ENCODE assay signal across 15 cellular contexts in genomic region chr14:92942976-92943710, GRCh38. TPM values are rescaled to one million over a fixed set of nuclear protein-coding genes. Genes with fewer than 3 reads are reported as not detected.
DNase-seq lines count a peak whose midpoint lies in the region; ATAC-seq and TF ChIP-seq lines count a peak whose summit lies in the region.
"Had no signal": no experiment of that assay in that cellular context is flagged by ENCODE, and none has a peak within 500 bp of the region (broad histone marks: within the 10 kb centered on the region; RNA-seq: fewer than 3 reads in every experiment).

No MANE protein-coding gene starts in this region.

- H3K9ac ChIP-seq in trophoblast cell (ENCODE audit: low read length): no peak overlapping the region
- H3K9ac ChIP-seq: GM23248 had no signal

- H3K4me3 ChIP-seq in right cardiac atrium (ENCODE audit: low read length) (no peak overlapping the region), right atrium auricular region (no peak overlapping the region), SJCRH30 (no peak overlapping the region), trophoblast cell (ENCODE audit: low read depth, low read length) (no peak overlapping the region)
- H3K4me3 ChIP-seq: GM23248, HAP-1 had no signal

- TF ChIP-seq CTCF in right atrium auricular region (IDR thresholded peaks at IDR 0.05): no peak

- no peak overlapping the region for H2BK12ac ChIP-seq in trophoblast cell (ENCODE audit: low read length)

- TF ChIP-seq RAD21 in Ishikawa (IDR thresholded peaks at IDR 0.05; ENCODE audit: low read depth): peak; percentile 3; the same call in 1 of the 2 replicates

- no peak overlapping the region for H3K23ac ChIP-seq in trophoblast cell (ENCODE audit: low read length)

- intact Hi-C loops in right cardiac atrium (cut with DNase I): no loop called here

- no peak overlapping the region for H4K8ac ChIP-seq in trophoblast cell (ENCODE audit: low read depth, low read length)

- H3K27ac ChIP-seq in right cardiac atrium (ENCODE audit: low read length) (no peak overlapping the region), right atrium auricular region (no peak overlapping the region), SJCRH30 (peak overlapping the region; percentile 43; the same call in 1 of the 2 replicates), trophoblast cell (ENCODE audit: low read depth, low read length) (no peak overlapping the region)
- H3K27ac ChIP-seq: C4-2B, GM23248 had no signal

- no peak overlapping the region for H4K91ac ChIP-seq in trophoblast cell (ENCODE audit: low read depth, low read length)

- no peak overlapping the region for H3K18ac ChIP-seq in trophoblast cell (ENCODE audit: low read length)

- no peak overlapping the region for H2BK120ac ChIP-seq in trophoblast cell (ENCODE audit: insufficient read depth, low read length, poor library complexity)

- H2BK5ac ChIP-seq in trophoblast cell (ENCODE audit: low read depth, low read length, poor library complexity): no peak overlapping the region

- DNase-seq in right cardiac atrium (peak in 2 of 3 donors; percentile 10 to 58), right atrium auricular region (ENCODE audit: low spot score) (no peak), SJCRH30 (no peak), trophoblast cell (no peak), dermis blood vessel endothelial cell (no peak)
- DNase-seq: ACHN; BE2C; Caco-2; CD4-positive, alpha-beta T cell; GM23248 had no signal

- no peak overlapping the region for H2AK5ac ChIP-seq in trophoblast cell (ENCODE audit: low read length)

- H3K27me3 ChIP-seq in right cardiac atrium (ENCODE audit: control insufficient read depth, insufficient read depth): no peaks in the 10 kb centered on the region
- H3K27me3 ChIP-seq in right atrium auricular region: no peaks in the 10 kb centered on the region
- no peaks in the 10 kb centered on the region for H3K27me3 ChIP-seq in SJCRH30
- H3K27me3 ChIP-seq in trophoblast cell (ENCODE audit: insufficient read depth, low read length): no peaks in the 10 kb centered on the region
- H3K27me3 ChIP-seq: BE2C had no signal

- no peak overlapping the region for H4K12ac ChIP-seq in trophoblast cell (ENCODE audit: low read depth, low read length)

- no peak for TF ChIP-seq EP300 in Ishikawa (IDR thresholded peaks at IDR 0.05; ENCODE audit: borderline replicate concordance)

- no peak for ATAC-seq in right cardiac atrium

- H3K4me2 ChIP-seq in trophoblast cell (ENCODE audit: low read length): no peak overlapping the region

- no peaks in the 10 kb centered on the region for H3K79me1 ChIP-seq in trophoblast cell (ENCODE audit: low read length)

- no peak overlapping the region for H3K4ac ChIP-seq in trophoblast cell (ENCODE audit: low read depth, low read length)

- no peak overlapping the region for H3K14ac ChIP-seq in trophoblast cell (ENCODE audit: low read length)

- no peaks in the 10 kb centered on the region for H3K9me3 ChIP-seq in right cardiac atrium (ENCODE audit: control insufficient read depth, low read length)
- no peaks in the 10 kb centered on the region for H3K9me3 ChIP-seq in right atrium auricular region
- no peaks in the 10 kb centered on the region for H3K9me3 ChIP-seq in SJCRH30 (replicated peaks)
- H3K9me3 ChIP-seq in trophoblast cell (ENCODE audit: insufficient read depth, low read depth, low read length): no peaks in the 10 kb centered on the region
- H3K9me3 ChIP-seq: BE2C, Caco-2, HAP-1 had no signal

- no peaks in the 10 kb centered on the region for H3K79me2 ChIP-seq in trophoblast cell (ENCODE audit: control insufficient read depth, insufficient read depth, low read length, poor library complexity)

- H3K36me3 ChIP-seq in right atrium auricular region (peaks cover 45% of the 10 kb centered on the region), SJCRH30 (peaks cover 25% of the 10 kb centered on the region), trophoblast cell (ENCODE audit: control insufficient read depth in 1 of 2, insufficient read depth in 2 of 2, low read length in 2 of 2) (no peaks in the 10 kb centered on the region)
- H3K36me3 ChIP-seq: HAP-1 had no signal

- no peaks in the 10 kb centered on the region for H3K4me1 ChIP-seq in right cardiac atrium (ENCODE audit: control insufficient read depth, insufficient read depth, low read length)
- peaks cover 0 to 12% of the 10 kb centered on the region in 2 donors for H3K4me1 ChIP-seq in right atrium auricular region
- H3K4me1 ChIP-seq in SJCRH30: peaks cover 51% of the 10 kb centered on the region
- no peaks in the 10 kb centered on the region for H3K4me1 ChIP-seq in trophoblast cell (ENCODE audit: control insufficient read depth in 1 of 2, insufficient read depth in 2 of 2, low read length in 2 of 2)
- H3K4me1 ChIP-seq: Caco-2, HAP-1 had no signal

- no peak overlapping the region for H2AFZ ChIP-seq in trophoblast cell (ENCODE audit: insufficient read depth, low read length, poor library complexity)
- H2AFZ ChIP-seq: GM23248 had no signal

- 95% methylated on average over 30 of the region's 30 CpGs for WGBS in right cardiac atrium
- no CpG with 5 or more reads among the region's 30 CpGs for WGBS in trophoblast cell (ENCODE audit: extremely low coverage, insufficient coverage, insufficient read length)

TF ChIP-seq in Ishikawa, 13 proteins besides CTCF, POLR2A, EP300 and RAD21:
- TF ChIP-seq CREB1 (IDR thresholded peaks at IDR 0.05; ENCODE audit: low read depth): no peak
- TF ChIP-seq ZBTB7A (IDR thresholded peaks at IDR 0.05; ENCODE audit: low read depth): no peak
- no peak for TF ChIP-seq NFIC (IDR thresholded peaks at IDR 0.05)
- TF ChIP-seq REST (IDR thresholded peaks at IDR 0.05; ENCODE audit: low read depth): no peak
- no peak for TF ChIP-seq FOXM1 (IDR thresholded peaks at IDR 0.05; ENCODE audit: borderline replicate concordance, low read depth)
- no peak for TF ChIP-seq YY1 (IDR thresholded peaks at IDR 0.05; ENCODE audit: low read depth)
- no peak for TF ChIP-seq TAF1 (IDR thresholded peaks at IDR 0.05; ENCODE audit: low read depth)
- TF ChIP-seq TCF12 (IDR thresholded peaks at IDR 0.05; ENCODE audit: low read depth): no peak
- TF ChIP-seq MAX (IDR thresholded peaks at IDR 0.05): no peak
- TF ChIP-seq TEAD4 (IDR thresholded peaks at IDR 0.05): no peak
- no peak for TF ChIP-seq CEBPB (IDR thresholded peaks at IDR 0.05)
- no peak for TF ChIP-seq EGR1 (IDR thresholded peaks at IDR 0.05)
- no peak for TF ChIP-seq USF1 (IDR thresholded peaks at IDR 0.05)

RNA-seq across cellular contexts. Expression of gene CHGA, which starts 20.2 kb away (rescaled TPM):
- not detected for total RNA-seq in right cardiac atrium
- polyA plus RNA-seq in right cardiac atrium: 0.16 TPM
- total RNA-seq in right atrium auricular region: not detected
- total RNA-seq in SJCRH30 (2014; rRNA removed; shearing (Covaris generic)): not detected in 2 replicates
- polyA plus RNA-seq in trophoblast cell (2013): 0.19 TPM in 2 replicates
- under 0.01 and 0.09 TPM in 2 replicates for total RNA-seq in dermis blood vessel endothelial cell
- total RNA-seq: Caco-2; CD4-positive, alpha-beta T cell; GM23248; H4; HT-29 had no signal
- polyA plus RNA-seq: GM23248 had no signal

Comparison
In these comparisons a context has a peak if more than half of its experiments do, and no peak if none do; other contexts are left out.
1. DNase-seq: peak in right cardiac atrium (2 of 3); none in right atrium auricular region (single experiment), SJCRH30 (0 of 2), trophoblast cell (0 of 2) and dermis blood vessel endothelial cell (single experiment).